ENCODE assay signal across 23 cellular contexts in genomic region chr4:113998026-113998425, GRCh38. TPM values are rescaled to one million over a fixed set of nuclear protein-coding genes. Genes with fewer than 3 reads are reported as not detected.
DNase-seq lines count a peak whose midpoint lies in the region; ATAC-seq and TF ChIP-seq lines count a peak whose summit lies in the region.
"Had no signal": no experiment of that assay in that cellular context is flagged by ENCODE, and none has a peak within 500 bp of the region (broad histone marks: within the 10 kb centered on the region; RNA-seq: fewer than 3 reads in every experiment).

No MANE protein-coding gene starts in this region.

- no peaks in the 10 kb centered on the region for H3K9me2 ChIP-seq in hepatocyte (replicated peaks; ENCODE audit: insufficient read depth)

- no peaks in the 10 kb centered on the region for H3K79me2 ChIP-seq in hepatocyte

- POLR2A ChIA-PET in IMR-90 (lab: Charles Lee; ENCODE audit: unreplicated experiment): no interaction called here
- POLR2A ChIA-PET in WTC11 (lab: Charles Lee): interaction anchor here (1.0 kb wide), 1 partner anchor 24 kb away, joined by 3 read pairs; no protein-coding TSS in a partner anchor

- H2BK15ac ChIP-seq in IMR-90 (ENCODE audit: low read depth, low read length): no peak overlapping the region

- H2AK9ac ChIP-seq in IMR-90 (replicated peaks; ENCODE audit: low read depth, low read length, poor library complexity): no peak overlapping the region

- TF ChIP-seq CTCF in IMR-90 (conservative IDR thresholded peaks at IDR 0.05; ENCODE audit: low read depth, low read length): no peak
- no peak for TF ChIP-seq CTCF in WTC11 (IDR thresholded peaks at IDR 0.05)
- TF ChIP-seq CTCF in hepatocyte (IDR thresholded peaks at IDR 0.05; ENCODE audit: poor library complexity): no peak

- H4K5ac ChIP-seq in IMR-90 (ENCODE audit: low read depth, low read length): no peak overlapping the region

- DNase-seq in IMR-90: no peak
- DNase-seq in NCI-H2171 (lab: John Stamatoyannopoulos, UW): peak; percentile 1
- no peak for DNase-seq in WTC11 (ENCODE audit: low spot score)
- peak; percentile 52 to 65 for DNase-seq in left colon
- DNase-seq in DMS79 treated with DMSO at 0.1 percent for 48 hours (lab: John Stamatoyannopoulos, UW): no peak
- no peak for DNase-seq in hepatocyte (ENCODE audit: low spot score)
- no peak for DNase-seq in activated T-helper 2 cell treated with anti-CD3 and anti-CD28 coated beads, Interferon-gamma antibody, Interleukin-2, Interleukin-4, amounts not matched to agents 10 μg/mL and 5 μg/mL and 100 μg/mL, durations not matched to agents 14 hours and 24 hours and 36 hours (ENCODE audit: low spot score)
- DNase-seq: AML-193; CD4-positive, alpha-beta T cell; GOT3; KBM-7; MV-4-11; NCI-H1105; NCI-H2029 treated with DMSO at 0.1 percent for 48 hours; NCI-H345; NCI-H510A treated with DMSO at 0.1 percent for 48 hours; NCI-H82; PC-9; Right ventricle myocardium superior had no signal

- no peak overlapping the region for H3K4me3 Mint-ChIP-seq in WTC11
- no peak overlapping the region for H3K4me3 Mint-ChIP-seq in activated T-helper 2 cell treated with anti-CD3 and anti-CD28 coated beads, Interferon-gamma antibody, Interleukin-2, Interleukin-4, amounts not matched to agents 10 μg/mL and 5 μg/mL and 100 μg/mL, durations not matched to agents 14 hours and 24 hours and 36 hours (ENCODE audit: low read depth)
- H3K4me3 Mint-ChIP-seq: CD4-positive, alpha-beta T cell had no signal

- H3K9ac ChIP-seq in IMR-90 (ENCODE audit: low read depth, low read length): no peak overlapping the region
- H3K9ac ChIP-seq: BLaER1 treated with 17β-estradiol and CSF1 and Interleukin-3, amounts not matched to agents 10 nM and 100 nM had no signal

- in situ Hi-C loops in IMR-90 (cut with MboI; ENCODE audit: low sequenced_read_pairs): no loop called here

- H3K9me3 ChIP-seq in IMR-90 (ENCODE audit: control insufficient read depth, insufficient read depth, low read length): no peaks in the 10 kb centered on the region
- H3K9me3 ChIP-seq in hepatocyte (ENCODE audit: low read depth): no peaks in the 10 kb centered on the region
- H3K9me3 ChIP-seq: A549, SJSA1 had no signal

- no peak overlapping the region for H3K4me3 ChIP-seq in IMR-90 (ENCODE audit: insufficient read depth, low read depth, low read length)
- H3K4me3 ChIP-seq in hepatocyte: no peak overlapping the region
- H3K4me3 ChIP-seq: A549; BLaER1 treated with 17β-estradiol and CSF1 and Interleukin-3, amounts not matched to agents 10 nM and 100 nM; PC-9; SJSA1 had no signal

- no CpG with 5 or more reads among the region's 5 CpGs for WGBS in IMR-90 (ENCODE audit: extremely low coverage in 2 of 2, insufficient read length in 1 of 2), 2 experiments
- 67% methylated on average over 5 of the region's 5 CpGs for WGBS in hepatocyte (ENCODE audit: low lambda C conversion rate, missing lambda C conversion rate)

- no peak for TF ChIP-seq RAD21 in IMR-90 (IDR thresholded peaks at IDR 0.05; ENCODE audit: low read length)

- H3K4ac ChIP-seq in IMR-90 (ENCODE audit: low read depth, low read length): no peak overlapping the region

- H3K36me3 Mint-ChIP-seq in WTC11: no peaks in the 10 kb centered on the region
- H3K36me3 Mint-ChIP-seq in activated T-helper 2 cell treated with anti-CD3 and anti-CD28 coated beads, Interferon-gamma antibody, Interleukin-2, Interleukin-4, amounts not matched to agents 10 μg/mL and 5 μg/mL and 100 μg/mL, durations not matched to agents 14 hours and 24 hours and 36 hours (ENCODE audit: low read depth): no peaks in the 10 kb centered on the region

- H2BK5ac ChIP-seq in IMR-90 (ENCODE audit: low read depth, low read length, poor library complexity, severe bottlenecking): no peak overlapping the region

- no peak overlapping the region for H2BK120ac ChIP-seq in IMR-90 (ENCODE audit: low read depth, low read length)

- CTCF ChIA-PET in IMR-90 (lab: Yijun Ruan, JAX): interaction anchor here (0.6 kb wide), 1 partner anchor 603 kb away, joined by 3 read pairs; no protein-coding TSS in a partner anchor
- CTCF ChIA-PET in WTC11 (lab: Charles Lee): no interaction called here

- no peak overlapping the region for H3K14ac ChIP-seq in IMR-90 (replicated peaks; ENCODE audit: low read depth, low read length)

- no peak overlapping the region for H3K4me2 ChIP-seq in IMR-90 (ENCODE audit: low read depth, low read length)
- no peak overlapping the region for H3K4me2 ChIP-seq in hepatocyte
- H3K4me2 ChIP-seq: A549; BLaER1 treated with 17β-estradiol and CSF1 and Interleukin-3, amounts not matched to agents 10 nM and 100 nM; PC-9 had no signal

- no peak overlapping the region for H3K23ac ChIP-seq in IMR-90 (ENCODE audit: low read depth, low read length)

- H3K9me1 ChIP-seq in IMR-90 (ENCODE audit: insufficient read depth, low read length): peaks cover 5% of the 10 kb centered on the region; the same call in 1 of the 2 replicates

- H4K20me1 ChIP-seq in IMR-90 (ENCODE audit: insufficient read depth, low read length) (no peaks in the 10 kb centered on the region), hepatocyte (ENCODE audit: insufficient read depth, poor library complexity, severe bottlenecking) (no peaks in the 10 kb centered on the region)
- H4K20me1 ChIP-seq: BLaER1 treated with 17β-estradiol and CSF1 and Interleukin-3, amounts not matched to agents 10 nM and 100 nM had no signal

- H3K27me3 ChIP-seq in IMR-90 (ENCODE audit: control insufficient read depth, insufficient read depth, low read length) (no peaks in the 10 kb centered on the region), hepatocyte (no peaks in the 10 kb centered on the region)
- H3K27me3 ChIP-seq: BLaER1 treated with 17β-estradiol and CSF1 and Interleukin-3, amounts not matched to agents 10 nM and 100 nM; SJSA1 had no signal

- H3K27ac ChIP-seq in IMR-90 (ENCODE audit: insufficient read depth, low read length) (no peak overlapping the region), hepatocyte (no peak overlapping the region)
- H3K27ac ChIP-seq: A549; BLaER1 treated with 17β-estradiol and CSF1 and Interleukin-3, amounts not matched to agents 10 nM and 100 nM; PC-9; SJSA1 had no signal

- H4K91ac ChIP-seq in IMR-90 (ENCODE audit: insufficient read depth, low read depth, low read length): no peak overlapping the region

- no peaks in the 10 kb centered on the region for H3K27me3 Mint-ChIP-seq in WTC11 (ENCODE audit: low read depth)
- peaks cover 9% of the 10 kb centered on the region for H3K27me3 Mint-ChIP-seq in activated T-helper 2 cell treated with anti-CD3 and anti-CD28 coated beads, Interferon-gamma antibody, Interleukin-2, Interleukin-4, amounts not matched to agents 10 μg/mL and 5 μg/mL and 100 μg/mL, durations not matched to agents 14 hours and 24 hours and 36 hours (ENCODE audit: low read depth)
- H3K27me3 Mint-ChIP-seq: CD4-positive, alpha-beta T cell had no signal

- no peak overlapping the region for H3K18ac ChIP-seq in IMR-90 (ENCODE audit: low read depth, low read length)

- H3K27ac Mint-ChIP-seq in WTC11: peak overlapping the region; percentile 21; the same call in 1 of the 2 replicates
- H3K27ac Mint-ChIP-seq in activated T-helper 2 cell treated with anti-CD3 and anti-CD28 coated beads, Interferon-gamma antibody, Interleukin-2, Interleukin-4, amounts not matched to agents 10 μg/mL and 5 μg/mL and 100 μg/mL, durations not matched to agents 14 hours and 24 hours and 36 hours: no peak overlapping the region
- H3K27ac Mint-ChIP-seq: CD4-positive, alpha-beta T cell had no signal

- no peak overlapping the region for H3K56ac ChIP-seq in IMR-90 (ENCODE audit: extremely low read depth, insufficient read depth, low read length)

- peaks cover 24% of the 10 kb centered on the region for H3K4me1 Mint-ChIP-seq in WTC11
- H3K4me1 Mint-ChIP-seq in activated T-helper 2 cell treated with anti-CD3 and anti-CD28 coated beads, Interferon-gamma antibody, Interleukin-2, Interleukin-4, amounts not matched to agents 10 μg/mL and 5 μg/mL and 100 μg/mL, durations not matched to agents 14 hours and 24 hours and 36 hours (ENCODE audit: low read depth): peaks cover 3% of the 10 kb centered on the region

- peak overlapping the region; percentile 50; the same call in 1 of the 2 replicates for H2BK20ac ChIP-seq in IMR-90 (ENCODE audit: low read depth, low read length)

- dilution Hi-C loops in IMR-90 (cut with HindIII; ENCODE audit: low sequenced_read_pairs, unreplicated experiment): no loop called here

- intact Hi-C loops in IMR-90 (cut with micrococcal nuclease) (no loop called here), left colon (cut with DNase I, micrococcal nuclease) (no loop called here)
- intact Hi-C loops in activated T-helper 2 cell treated with anti-CD3 and anti-CD28 coated beads, Interferon-gamma antibody, Interleukin-2, Interleukin-4, amounts not matched to agents 10 μg/mL and 5 μg/mL and 100 μg/mL, durations not matched to agents 14 hours and 24 hours and 36 hours (cut with micrococcal nuclease): no loop called here

- no peak for TF ChIP-seq POLR2A in IMR-90 (IDR thresholded peaks at IDR 0.05; ENCODE audit: low read depth, low read length)

- H3K4me1 ChIP-seq in IMR-90 (ENCODE audit: control insufficient read depth, insufficient read depth, low read length) (peaks cover 4% of the 10 kb centered on the region; the same call in 1 of the 2 replicates), hepatocyte (ENCODE audit: insufficient read depth) (no peaks in the 10 kb centered on the region)
- H3K4me1 ChIP-seq: A549 had no signal

- no peak overlapping the region for H4K8ac ChIP-seq in IMR-90 (ENCODE audit: low read depth in 2 of 2, low read length in 2 of 2)

- H3K9me3 Mint-ChIP-seq in WTC11: no peaks in the 10 kb centered on the region
- no peaks in the 10 kb centered on the region for H3K9me3 Mint-ChIP-seq in activated T-helper 2 cell treated with anti-CD3 and anti-CD28 coated beads, Interferon-gamma antibody, Interleukin-2, Interleukin-4, amounts not matched to agents 10 μg/mL and 5 μg/mL and 100 μg/mL, durations not matched to agents 14 hours and 24 hours and 36 hours
- H3K9me3 Mint-ChIP-seq: CD4-positive, alpha-beta T cell had no signal

- no peak for ATAC-seq in IMR-90 (ENCODE audit: low read depth)
- ATAC-seq in WTC11: peak; percentile 65
- peak; percentile 96 for ATAC-seq in left colon
- ATAC-seq in GM19324 (IDR thresholded peaks at IDR 0.05; ENCODE audit: low FRiP score, unreplicated experiment): no peak
- ATAC-seq: A549 had no signal

- H3K36me3 ChIP-seq in IMR-90 (ENCODE audit: control insufficient read depth, insufficient read depth, low read length) (no peaks in the 10 kb centered on the region), hepatocyte (replicated peaks; ENCODE audit: insufficient read depth, low read depth) (no peaks in the 10 kb centered on the region)
- H3K36me3 ChIP-seq: BLaER1 treated with 17β-estradiol and CSF1 and Interleukin-3, amounts not matched to agents 10 nM and 100 nM; SJSA1 had no signal

- no peak overlapping the region for H2AK5ac ChIP-seq in IMR-90 (ENCODE audit: low read depth, low read length)

- H2AFZ ChIP-seq in IMR-90 (replicated peaks; ENCODE audit: low read length, poor library complexity): no peak overlapping the region
- no peak overlapping the region for H2AFZ ChIP-seq in hepatocyte
- H2AFZ ChIP-seq: PC-9 had no signal

- BruUV-seq in IMR-90 (replicated peaks; lab: Mats Ljungman, UMichigan): no TSS peak

- H3K79me1 ChIP-seq in IMR-90 (ENCODE audit: low read depth in 1 of 2, low read length in 2 of 2): no peaks in the 10 kb centered on the region

RNA-seq across cellular contexts. Expression of gene ARSJ, which starts 18.6 kb away (rescaled TPM):
- total RNA-seq in IMR-90 (2012; rRNA removed) (126 and 143 TPM in 2 replicates), WTC11 (2021) (4.9 to 6.6 TPM (median 5.0 TPM) in 3 replicates), left colon (10 to 100 TPM in 1 of 2 donors, 1 to 10 TPM in 1; 9.3 to 10.6 TPM), hepatocyte (13.8 TPM in 2 replicates)
- polyA plus RNA-seq in IMR-90 (2012; rRNA removed) (47.7 and 49.0 TPM in 2 replicates), hepatocyte (7.6 and 11.3 TPM in 2 replicates)
- 24.2 and 47.1 TPM in 2 replicates for polyA plus RNA-seq in IMR-90 (2012; cell fraction: cytosol; rRNA removed)
- polyA plus RNA-seq in IMR-90 (2012; cell fraction: nucleus; rRNA removed; ENCODE audit: low replicate concordance): 18.5 and 55.6 TPM in 2 replicates
- total RNA-seq in activated T-helper 2 cell treated with anti-CD3 and anti-CD28 coated beads, Interferon-gamma antibody, Interleukin-2, Interleukin-4, amounts not matched to agents 10 μg/mL and 5 μg/mL and 100 μg/mL, durations not matched to agents 14 hours and 24 hours and 36 hours: not detected in 2 replicates
- total RNA-seq: CD4-positive, alpha-beta T cell had no signal

Comparison
In these comparisons a context has a peak if more than half of its experiments do, and no peak if none do; other contexts are left out.
1. ATAC-seq: peak in WTC11 (single experiment) and left colon (single experiment); none in IMR-90 (single experiment) and GM19324 (single experiment).
2. DNase-seq: peak in NCI-H2171 (single experiment) and left colon (2 of 2); none in IMR-90 (single experiment), WTC11 (single experiment), DMS79 treated with DMSO at 0.1 percent for 48 hours (single experiment), hepatocyte (single experiment) and activated T-helper 2 cell treated with anti-CD3 and anti-CD28 coated beads, Interferon-gamma antibody, Interleukin-2, Interleukin-4, amounts not matched to agents 10 μg/mL and 5 μg/mL and 100 μg/mL, durations not matched to agents 14 hours and 24 hours and 36 hours (single experiment).